8 cellular contexts compared by ENCODE assay signal in the genomic region with DNA sequence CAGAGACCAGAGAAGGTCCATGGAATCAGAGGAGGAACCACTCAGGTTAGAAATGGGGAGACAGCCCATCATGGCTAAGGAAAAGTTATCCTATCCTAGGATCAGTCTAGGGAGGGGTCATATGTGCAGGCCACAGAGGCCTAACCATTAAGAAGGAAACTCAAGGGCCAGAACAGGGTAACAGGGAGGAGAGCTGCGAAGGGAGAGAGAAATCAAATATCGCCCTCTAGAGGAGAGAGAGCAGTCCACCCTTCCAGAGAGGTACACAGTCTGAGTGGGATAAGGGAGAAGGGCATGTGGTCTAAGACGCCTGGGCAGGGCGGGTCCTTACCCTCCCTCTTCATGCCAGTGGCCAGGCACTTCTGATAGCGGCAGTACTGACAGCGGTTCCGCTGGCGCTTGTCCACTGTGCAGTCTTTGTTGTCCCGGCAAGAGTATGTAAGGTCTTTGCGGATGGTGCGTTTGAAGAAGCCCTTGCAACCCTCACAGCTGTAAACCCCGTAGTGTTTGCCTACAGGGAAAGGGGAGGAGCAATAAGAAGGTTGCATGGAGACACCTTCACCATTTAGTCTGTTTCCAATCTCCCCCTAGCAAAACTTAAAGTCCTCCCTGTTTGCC. TPM values are rescaled to one million over a fixed set of nuclear protein-coding genes. Genes with fewer than 3 reads are reported as not detected.
DNase-seq lines count a peak whose midpoint lies in the region; ATAC-seq and TF ChIP-seq lines count a peak whose summit lies in the region.

No MANE protein-coding gene starts in this region.

- peaks cover 51% of the 10 kb centered on the region in 2 donors for H3K4me1 Mint-ChIP-seq in effector memory CD8-positive, alpha-beta T cell (ENCODE audit: low read depth in 2 of 2)

- peaks cover 5% of the 10 kb centered on the region for H3K36me3 ChIP-seq in mesendoderm (ENCODE audit: control insufficient read depth, insufficient read depth, low read length)

- H3K4ac ChIP-seq in mesendoderm (ENCODE audit: low read depth, low read length) = no peak overlapping the region

- peaks cover 4 to 5% of the 10 kb centered on the region in 2 donors for H3K27me3 Mint-ChIP-seq in effector memory CD8-positive, alpha-beta T cell

- ATAC-seq in effector memory CD8-positive, alpha-beta T cell (replicated peaks) = peak; percentile 22
- ATAC-seq in GM19463 (IDR thresholded peaks at IDR 0.05; ENCODE audit: unreplicated experiment) = no peak

- H2BK15ac ChIP-seq in mesendoderm (replicated peaks; ENCODE audit: low read depth) = no peak overlapping the region

- H3K56ac ChIP-seq in mesendoderm (ENCODE audit: low read length) = peak overlapping the region; percentile 15

- no peaks in the 10 kb centered on the region for H3K9me3 Mint-ChIP-seq in effector memory CD8-positive, alpha-beta T cell

- no peak overlapping the region for H3K9ac ChIP-seq in mesendoderm (ENCODE audit: low read length)

- H4K5ac ChIP-seq in mesendoderm (ENCODE audit: low read length) = no peak overlapping the region

- no peak overlapping the region for H2AK5ac ChIP-seq in mesendoderm (ENCODE audit: low read length)

- H3K79me2 ChIP-seq in mesendoderm (ENCODE audit: control insufficient read depth, insufficient read depth, low read length) = peaks cover 19% of the 10 kb centered on the region

- no peak overlapping the region for H4K8ac ChIP-seq in mesendoderm (ENCODE audit: low read depth, low read length)

- H3K27me3 ChIP-seq in mesendoderm (ENCODE audit: insufficient read depth, low read length, poor library complexity) = no peaks in the 10 kb centered on the region

- H3K18ac ChIP-seq in mesendoderm (ENCODE audit: low read length) = no peak overlapping the region

- DNase-seq in activated effector memory CD4-positive, alpha-beta T cell treated with anti-CD3 and anti-CD28 coated beads, Interleukin-2, amount 50 U/mL, for 16 hours = peak; percentile 69
- no peak for DNase-seq in activated effector memory CD4-positive, alpha-beta T cell treated with Interleukin-2 at 50 U/mL for 16 hours
- DNase-seq in SKM-1 treated with dmso at 0.1 percent for 144 hours (lab: John Stamatoyannopoulos, UW; ENCODE audit: unreplicated experiment) = peak; percentile 72
- DNase-seq in effector memory CD8-positive, alpha-beta T cell = peak in 2 of 3 experiments; percentile 27 to 40
- DNase-seq in mesendoderm = peak; percentile 87
- DNase-seq in T-helper 9 cell = no peak

- H3K36me3 Mint-ChIP-seq in effector memory CD8-positive, alpha-beta T cell (ENCODE audit: insufficient read depth) = peaks cover 61% of the 10 kb centered on the region

- H3K4me3 ChIP-seq in mesendoderm (ENCODE audit: low read length) = no peak overlapping the region

- peak overlapping the region in 1 of 2 donors; percentile 49 for H3K4me3 Mint-ChIP-seq in effector memory CD8-positive, alpha-beta T cell

- peaks cover 10% of the 10 kb centered on the region for H3K4me1 ChIP-seq in mesendoderm (ENCODE audit: control insufficient read depth, low read depth, low read length)

- H3K4me2 ChIP-seq in mesendoderm (ENCODE audit: low read length) = no peak overlapping the region

- no peak overlapping the region for H3K27ac ChIP-seq in mesendoderm (ENCODE audit: low read depth, low read length)

- WGBS in mesendoderm (ENCODE audit: extremely low coverage, insufficient coverage, low lambda C conversion rate) = no CpG with 5 or more reads among the region's 12 CpGs

- peak; percentile 58 for TF ChIP-seq CTCF in LNCAP (IDR thresholded peaks at IDR 0.05)

- peaks cover 16% of the 10 kb centered on the region for H3K79me1 ChIP-seq in mesendoderm (ENCODE audit: low read length)

- no peak overlapping the region for H3K23ac ChIP-seq in mesendoderm (ENCODE audit: low read length)

- peak overlapping the region in 1 of 2 donors; percentile 14 for H3K27ac Mint-ChIP-seq in effector memory CD8-positive, alpha-beta T cell

- no peak overlapping the region for H2BK5ac ChIP-seq in mesendoderm (ENCODE audit: low read length)

- no peak overlapping the region for H2BK120ac ChIP-seq in mesendoderm (ENCODE audit: low read depth, low read length)

RNA-seq across cellular contexts. Expression of gene RXRB, which starts 2.9 kb away (rescaled TPM):
- 7.3 TPM for polyA plus RNA-seq in mesendoderm (2013, experiment 1 of 2)
- 6.7 TPM for polyA plus RNA-seq in mesendoderm (2013, experiment 2 of 2)

RNA-seq across cellular contexts. Expression of gene SLC39A7, which starts 3.1 kb away (rescaled TPM):
- 44.7 TPM for polyA plus RNA-seq in mesendoderm (2013, experiment 1 of 2)
- polyA plus RNA-seq in mesendoderm (2013, experiment 2 of 2) = 43.5 TPM

RNA-seq across cellular contexts. Expression of gene COL11A2, which starts 5.3 kb away (rescaled TPM):
- polyA plus RNA-seq in mesendoderm (2013, experiment 1 of 2) = 0.52 TPM
- polyA plus RNA-seq in mesendoderm (2013, experiment 2 of 2) = 0.57 TPM

RNA-seq across cellular contexts. Expression of gene HSD17B8, which starts 6.9 kb away (rescaled TPM):
- polyA plus RNA-seq in mesendoderm (2013, experiment 1 of 2) = 2.1 TPM
- 2.1 TPM for polyA plus RNA-seq in mesendoderm (2013, experiment 2 of 2)

RNA-seq across cellular contexts. Expression of gene RING1, which starts 10.8 kb away (rescaled TPM):
- 25.9 TPM for polyA plus RNA-seq in mesendoderm (2013, experiment 1 of 2)
- polyA plus RNA-seq in mesendoderm (2013, experiment 2 of 2) = 25.7 TPM

Comparison
In these comparisons a context has a peak if more than half of its experiments do, and no peak if none do; other contexts are left out.
1. DNase-seq: peak in activated effector memory CD4-positive, alpha-beta T cell treated with anti-CD3 and anti-CD28 coated beads, Interleukin-2, amount 50 U/mL, for 16 hours (single experiment), SKM-1 treated with dmso at 0.1 percent for 144 hours (single experiment), effector memory CD8-positive, alpha-beta T cell (2 of 3) and mesendoderm (single experiment); none in activated effector memory CD4-positive, alpha-beta T cell treated with Interleukin-2 at 50 U/mL for 16 hours (single experiment) and T-helper 9 cell (single experiment).